18 cellular contexts compared by ENCODE assay signal in genomic region chr11:32987851-32988250, GRCh38.
"Had no signal": no experiment of that assay in that cellular context is flagged by ENCODE, and none has a peak within 500 bp of the region (broad histone marks: within the 10 kb centered on the region; RNA-seq: fewer than 3 reads in every experiment).

No MANE protein-coding gene starts in this region.

- H3K27me3 ChIP-seq: esophagus muscularis mucosa, sigmoid colon, spleen, vagina had no signal

- H3K27ac ChIP-seq: esophagus muscularis mucosa, sigmoid colon, spleen, vagina had no signal

- DNase-seq: activated CD4-positive, alpha-beta T cell treated with anti-CD3 and anti-CD28 coated beads, Interleukin-2, amount 10 ng/mL, durations not matched to agents 24 days and 14 days; activated CD8-positive, alpha-beta T cell treated with anti-CD3 and anti-CD28 coated beads, Interleukin-2, amount 10 ng/mL, durations not matched to agents 7 days and 5 days; activated effector memory CD4-positive, alpha-beta T cell treated with Interleukin-2 at 50 U/mL for 16 hours; activated naive CD4-positive, alpha-beta T cell treated with anti-CD3 and anti-CD28 coated beads, Interleukin-2, amount 10 ng/mL, durations not matched to agents 7 days and 5 days; activated T-cell treated with anti-CD3 and anti-CD28 coated beads, Interleukin-2, amount 50 U/mL, for 48 hours; effector CD8-positive, alpha-beta T cell; mesenchymal stem cell; naive thymus-derived CD8-positive, alpha-beta T cell; sigmoid colon; spleen; stimulated activated CD4-positive, alpha-beta T cell treated with anti-CD3 and anti-CD28 coated beads, Interleukin-4, amount 100 ng/mL, for 4 hours; T-helper 1 cell; T-helper 9 cell had no signal

- FAIRE-seq: astrocyte, bronchial epithelial cell had no signal

- H3K9me3 ChIP-seq: vagina had no signal

- H3K4me1 ChIP-seq: esophagus muscularis mucosa, sigmoid colon, spleen, vagina had no signal

- ATAC-seq: activated CD8-positive, alpha-beta T cell treated with anti-CD3 and anti-CD28 coated beads, Interleukin-2, amount 10 ng/mL, durations not matched to agents 7 days and 5 days; naive thymus-derived CD8-positive, alpha-beta T cell; stimulated activated memory B cell treated with anti-CD40 and anti-IgM and Interleukin-4, amounts not matched to agents 10 μg/mL and 1 μg/mL and 100 μg/mL, for 72 hours had no signal

- H3K36me3 ChIP-seq: esophagus muscularis mucosa, sigmoid colon, spleen, vagina had no signal

- H3K4me3 ChIP-seq: esophagus muscularis mucosa, sigmoid colon, spleen, vagina had no signal
